In the genomic region with DNA sequence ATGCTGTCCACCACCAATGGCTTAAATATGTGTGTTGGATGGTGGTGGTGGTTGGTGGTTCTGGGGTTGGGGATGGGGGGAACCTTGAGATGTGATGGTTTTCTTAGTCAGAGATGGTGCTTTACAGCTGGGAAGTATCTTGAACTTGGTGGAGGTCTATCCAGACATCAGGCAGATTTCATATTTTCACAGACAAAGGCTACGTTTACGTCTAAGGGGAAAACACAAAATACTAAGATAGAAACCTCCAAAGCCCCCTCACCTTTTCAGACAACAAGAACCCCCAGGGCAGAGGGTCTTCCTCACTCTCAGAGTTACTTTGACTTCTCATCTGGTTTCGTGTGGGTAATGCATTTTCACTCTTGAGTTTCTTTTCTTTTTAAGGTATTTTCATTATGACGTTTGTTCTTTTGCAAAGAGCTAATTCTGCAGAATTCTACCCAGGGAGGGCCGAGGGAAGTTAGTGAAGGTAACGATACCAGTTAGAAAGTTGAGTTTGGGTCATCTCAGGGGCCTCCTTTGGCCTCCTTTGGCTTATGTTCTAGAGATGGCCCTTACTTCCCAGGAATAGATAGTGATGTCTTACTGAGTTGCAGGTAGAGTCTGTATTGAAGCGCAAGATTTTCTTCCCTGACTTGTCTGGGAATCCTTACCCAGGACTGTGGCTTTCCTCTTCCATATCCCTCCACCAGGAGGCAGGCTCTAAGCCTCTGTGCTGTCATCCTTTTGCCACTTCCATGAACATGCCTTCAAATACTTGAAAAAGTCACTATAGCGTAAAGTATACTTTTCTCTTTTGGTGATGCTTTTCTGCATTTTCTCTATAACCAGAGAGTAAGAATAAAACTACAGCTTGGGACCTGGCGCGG, we compare ENCODE assay signal across 10 cellular contexts. TPM values are rescaled to one million over a fixed set of nuclear protein-coding genes. Genes with fewer than 3 reads are reported as not detected.
DNase-seq lines count a peak whose midpoint lies in the region; ATAC-seq and TF ChIP-seq lines count a peak whose summit lies in the region.
"Had no signal": no experiment of that assay in that cellular context is flagged by ENCODE, and none has a peak within 500 bp of the region (broad histone marks: within the 10 kb centered on the region; RNA-seq: fewer than 3 reads in every experiment).

No MANE protein-coding gene starts in this region.

- no TSS peak for BruUV-seq in A673 (replicated peaks; lab: Mats Ljungman, UMichigan)

- POLR2A ChIA-PET in A673 (lab: Charles Lee; ENCODE audit: low non-redundant PET), result no interaction called here

- peaks cover 95% of the 10 kb centered on the region for H3K4me1 Mint-ChIP-seq in activated T-cell treated with anti-CD3 and anti-CD28 coated beads, Interleukin-2, amount 50 U/mL, for 24 hours (ENCODE audit: low read depth)
- H3K4me1 Mint-ChIP-seq in nephron progenitor cell, result peaks cover 8% of the 10 kb centered on the region

- no peaks in the 10 kb centered on the region for H3K27me3 ChIP-seq in A673 (replicated peaks; ENCODE audit: insufficient read depth, low read depth, low read length, poor library complexity)

- intact Hi-C loops in A673 (cut with micrococcal nuclease; ENCODE audit: unreplicated experiment), result no loop called here

- H3K9me3 Mint-ChIP-seq in activated T-cell treated with anti-CD3 and anti-CD28 coated beads, Interleukin-2, amount 50 U/mL, for 24 hours, result peaks cover 2% of the 10 kb centered on the region
- peaks cover 5% of the 10 kb centered on the region for H3K9me3 Mint-ChIP-seq in nephron progenitor cell

- CTCF ChIA-PET in A673 (lab: Charles Lee), result no interaction called here

- H3K36me3 ChIP-seq in A673 (ENCODE audit: insufficient read depth, low read length, poor library complexity, severe bottlenecking), result peaks cover 29% of the 10 kb centered on the region
- H3K36me3 ChIP-seq: HAP-1 had no signal

- peaks cover 44% of the 10 kb centered on the region for H3K4me1 ChIP-seq in A673 (ENCODE audit: insufficient read depth, low read length, poor library complexity, severe bottlenecking)
- H3K4me1 ChIP-seq: HAP-1 had no signal

- peak overlapping the region; percentile 14 for H3K27ac ChIP-seq in A673 (ENCODE audit: low read depth, low read length, poor library complexity, severe bottlenecking)

- H3K4me3 Mint-ChIP-seq in activated T-cell treated with anti-CD3 and anti-CD28 coated beads, Interleukin-2, amount 50 U/mL, for 24 hours, result peak overlapping the region; percentile 75
- no peak overlapping the region for H3K4me3 Mint-ChIP-seq in nephron progenitor cell
- H3K4me3 Mint-ChIP-seq: dendritic cell treated with granulocyte-macrophage colony-stimulating factor and Interleukin-4, amounts not matched to agents 40 ng/mL and 50 ng/mL, for 4 days had no signal

- peaks cover 89% of the 10 kb centered on the region for H3K36me3 Mint-ChIP-seq in activated T-cell treated with anti-CD3 and anti-CD28 coated beads, Interleukin-2, amount 50 U/mL, for 24 hours (ENCODE audit: low read depth)
- H3K36me3 Mint-ChIP-seq in nephron progenitor cell (ENCODE audit: low read depth), result peaks cover 16% of the 10 kb centered on the region

- H3K4me3 ChIP-seq in A673 (ENCODE audit: low read depth, low read length, poor library complexity, severe bottlenecking), result no peak overlapping the region
- H3K4me3 ChIP-seq: HAP-1 had no signal

- DNase-seq in A673 (ENCODE audit: low spot score), result no peak
- DNase-seq in activated T-cell treated with anti-CD3 and anti-CD28 coated beads, Interleukin-2, amount 50 U/mL, for 24 hours, result peak; percentile 52
- DNase-seq in nephron progenitor cell, result no peak
- DNase-seq in NCI-H226, result no peak
- DNase-seq in SW480 (ENCODE audit: low spot score), result no peak
- no peak for DNase-seq in NCI-H1436 (lab: John Stamatoyannopoulos, UW)

- H3K9me3 ChIP-seq in A673 (ENCODE audit: low read depth, low read length, poor library complexity, severe bottlenecking), result no peaks in the 10 kb centered on the region
- H3K9me3 ChIP-seq: HAP-1 had no signal

- H3K27me3 Mint-ChIP-seq in activated T-cell treated with anti-CD3 and anti-CD28 coated beads, Interleukin-2, amount 50 U/mL, for 24 hours, result no peaks in the 10 kb centered on the region
- H3K27me3 Mint-ChIP-seq in nephron progenitor cell (ENCODE audit: low read depth, poor library complexity), result no peaks in the 10 kb centered on the region

- ATAC-seq in GM18511 (IDR thresholded peaks at IDR 0.05; ENCODE audit: unreplicated experiment), result peak; percentile 62
- peak; percentile 56 for ATAC-seq in HG02938 (IDR thresholded peaks at IDR 0.05; ENCODE audit: unreplicated experiment)

- peak overlapping the region; percentile 99 for H3K27ac Mint-ChIP-seq in activated T-cell treated with anti-CD3 and anti-CD28 coated beads, Interleukin-2, amount 50 U/mL, for 24 hours
- H3K27ac Mint-ChIP-seq in nephron progenitor cell, result no peak overlapping the region
- H3K27ac Mint-ChIP-seq: dendritic cell treated with granulocyte-macrophage colony-stimulating factor and Interleukin-4, amounts not matched to agents 40 ng/mL and 50 ng/mL, for 4 days had no signal

- peak; percentile 56 for TF ChIP-seq CTCF in A673 (conservative IDR thresholded peaks at IDR 0.05; ENCODE audit: low read depth, low read length)
- TF ChIP-seq CTCF in nephron progenitor cell (IDR thresholded peaks at IDR 0.05), result peak; percentile 25

RNA-seq across cellular contexts. Expression of a gene that starts 31.9 kb away (rescaled TPM):
- total RNA-seq in A673 (2021), result 66.8 and 74.2 TPM in 2 replicates
